In genomic region chr10:11231285-11231684, GRCh38 we compare ENCODE assay signal across 1 cellular context.
TF ChIP-seq lines count a peak whose summit lies in the region.

No MANE protein-coding gene starts in this region.

TF ChIP-seq in GM12878, 131 proteins besides CTCF, POLR2A, EP300 and RAD21:
- TF ChIP-seq ESRRA (IDR thresholded peaks at IDR 0.05; ENCODE audit: low read length) (no peak), POLR2AphosphoS2 (IDR thresholded peaks at IDR 0.05; ENCODE audit: low read depth, low read length) (no peak), HSF1 (IDR thresholded peaks at IDR 0.05; ENCODE audit: low read depth, low read length) (no peak), MYC (IDR thresholded peaks at IDR 0.05; ENCODE audit: insufficient read depth, insufficient read length, insufficient replicate concordance, low read length, severe bottlenecking) (no peak), ZNF622 (IDR thresholded peaks at IDR 0.05) (no peak), SIN3A (IDR thresholded peaks at IDR 0.05; ENCODE audit: low read depth, low read length) (no peak), NBN (IDR thresholded peaks at IDR 0.05) (no peak), BHLHE40 (IDR thresholded peaks at IDR 0.05; ENCODE audit: borderline replicate concordance in 1 of 2, low read depth in 2 of 2, low read length in 1 of 2) (no peak), RUNX3 (IDR thresholded peaks at IDR 0.05; ENCODE audit: low read length) (no peak), TBL1XR1 (IDR thresholded peaks at IDR 0.05; ENCODE audit: low read depth, low read length) (no peak), ETV6 (conservative IDR thresholded peaks at IDR 0.05 in 1 of 2, IDR thresholded peaks at IDR 0.05 in 1 of 2; ENCODE audit: borderline replicate concordance in 1 of 2, low read depth in 1 of 2) (no peak), FOXM1 (IDR thresholded peaks at IDR 0.05; ENCODE audit: low read depth, low read length) (no peak), NR2C1 (IDR thresholded peaks at IDR 0.05) (no peak), SUPT20H (IDR thresholded peaks at IDR 0.05; ENCODE audit: borderline replicate concordance, control insufficient read depth, low read depth, low read length) (no peak), ZBTB11 (CRISPR knock-in tag; IDR thresholded peaks at IDR 0.05) (no peak), SIX5 (IDR thresholded peaks at IDR 0.05; ENCODE audit: low read depth, low read length, severe bottlenecking) (no peak), SREBF2 (IDR thresholded peaks at IDR 0.05; ENCODE audit: low read length) (no peak)
